In the genomic region with DNA sequence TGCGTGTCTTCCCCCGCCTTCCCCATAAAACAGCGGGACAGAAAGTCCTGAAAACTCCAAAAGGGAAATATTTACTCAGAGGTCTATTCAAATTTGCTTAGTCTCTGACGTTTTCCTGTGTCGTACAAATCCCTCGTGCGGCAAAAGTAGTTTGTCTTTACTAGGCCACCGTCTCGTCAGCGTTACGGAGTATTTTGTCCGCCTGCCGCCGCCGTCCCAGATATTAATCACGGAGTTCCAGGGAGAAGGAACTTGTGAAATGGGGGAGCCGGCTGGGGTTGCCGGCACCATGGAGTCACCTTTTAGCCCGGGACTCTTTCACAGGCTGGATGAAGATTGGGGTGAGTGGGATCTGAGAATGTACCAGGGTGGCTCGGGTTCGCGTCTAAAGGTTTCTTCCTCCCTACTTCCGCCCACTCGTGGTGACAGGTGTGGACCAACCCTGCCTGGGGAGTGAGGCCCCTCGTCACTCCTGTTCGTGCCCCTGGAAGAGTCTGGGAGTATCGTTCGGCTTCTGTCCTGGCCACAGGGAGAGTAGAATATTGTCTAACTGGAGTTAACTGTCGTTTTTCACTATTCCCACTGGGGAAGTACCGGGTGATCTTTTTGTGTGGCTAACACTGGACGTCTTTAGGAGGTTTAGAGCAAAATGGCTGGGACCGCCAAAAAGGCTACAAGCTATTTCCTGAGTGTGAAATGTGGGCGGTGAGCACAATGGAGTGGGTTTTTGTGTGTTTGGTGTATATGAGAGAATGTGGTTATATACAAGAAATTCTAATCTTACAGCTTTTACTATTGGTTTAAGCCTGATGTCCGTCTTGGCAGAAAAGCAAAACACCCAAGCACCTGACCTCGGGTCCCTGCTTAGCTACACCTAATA, we compare ENCODE assay signal across 8 cellular contexts. TPM values are rescaled to one million over a fixed set of nuclear protein-coding genes. Genes with fewer than 3 reads are reported as not detected.
A peak's percentile ranks its signal among the peaks of the same experiment; 100 is the strongest.
DNase-seq lines count a peak whose midpoint lies in the region; ATAC-seq and TF ChIP-seq lines count a peak whose summit lies in the region.

TSS of gene ATF6 (plus strand) at position 219 of the 880 bp plus-strand sequence. CDS start at position 260, 41 bp downstream.

- 0% methylated on average over 35 of the region's 35 CpGs for WGBS in lung, 2 donors

- peak within 1 kb of the TSS; percentile 76 to 90 for H3K27ac ChIP-seq in lung (ENCODE audit: low read depth in 1 of 2, low read length in 1 of 2)

- no peaks in the 10 kb centered on the region for H3K36me3 ChIP-seq in lung (ENCODE audit: control insufficient read depth in 2 of 2, insufficient read depth in 2 of 2, low read length in 2 of 2)

- peaks cover 2 to 15% of the 10 kb centered on the region in 2 donors for H3K4me1 ChIP-seq in lung (ENCODE audit: control insufficient read depth in 2 of 2, insufficient read depth in 2 of 2, low read length in 2 of 2)

- H3K9me3 Mint-ChIP-seq in activated CD8-positive, alpha-beta T cell treated with anti-CD3 and anti-CD28 coated beads for 36 hours = no peaks in the 10 kb centered on the region

- POLR2A ChIA-PET in activated CD8-positive, alpha-beta T cell treated with anti-CD3 and anti-CD28 coated beads for 36 hours (lab: Charles Lee) = interaction anchor here (1.0 to 1.2 kb wide), 4 partner anchors 10 to 40 kb away, joined by 3 to 6 read pairs (median 4); partner anchors contain the start of gene DUSP12

- ATAC-seq in GM19372 (IDR thresholded peaks at IDR 0.05; ENCODE audit: low read depth, unreplicated experiment) (peak; percentile 66), lung (ENCODE audit: insufficient read depth, low FRiP score) (peak; percentile 89)
- peak; percentile 80 for ATAC-seq in activated CD8-positive, alpha-beta T cell treated with anti-CD3 and anti-CD28 coated beads for 36 hours

- intact Hi-C loops in activated CD8-positive, alpha-beta T cell treated with anti-CD3 and anti-CD28 coated beads for 36 hours (cut with micrococcal nuclease) = no loop called here

- H3K27ac Mint-ChIP-seq in activated CD8-positive, alpha-beta T cell treated with anti-CD3 and anti-CD28 coated beads for 36 hours = peak within 1 kb of the TSS; percentile 98

- peak within 1 kb of the TSS; percentile 85 for H3K4me3 ChIP-seq in lung

- peaks cover 44% of the 10 kb centered on the region for H3K4me1 Mint-ChIP-seq in activated CD8-positive, alpha-beta T cell treated with anti-CD3 and anti-CD28 coated beads for 36 hours (ENCODE audit: low read depth)

- DNase-seq in C1 segment of cervical spinal cord (lab: John Stamatoyannopoulos, UW) (peak; percentile 31 to 91 (median 82)), HK-2 (ENCODE audit: unreplicated experiment) (peak; percentile 82), NCI-H82 treated with DMSO at 0.1 percent for 48 hours (lab: John Stamatoyannopoulos, UW; ENCODE audit: unreplicated experiment) (peak; percentile 87), lung (ENCODE audit: low spot score) (peak; percentile 91)
- peak; percentile 88 for DNase-seq in activated CD8-positive, alpha-beta T cell treated with anti-CD3 and anti-CD28 coated beads for 36 hours
- peak; percentile 68 for DNase-seq in effector CD4-positive, alpha-beta T cell
- DNase-seq in stimulated activated CD4-positive, alpha-beta T cell treated with anti-CD3 and anti-CD28 coated beads, TNF-alpha, amount 100 ng/mL, for 24 hours (ENCODE audit: low read depth in 3 of 3) = peak; percentile 59 to 76 (median 70)

- H3K9me3 ChIP-seq in lung (ENCODE audit: control insufficient read depth in 2 of 2, insufficient read depth in 1 of 2, low read length in 1 of 2) = no peaks in the 10 kb centered on the region

- no peak for TF ChIP-seq CTCF in activated CD8-positive, alpha-beta T cell treated with anti-CD3 and anti-CD28 coated beads for 36 hours (IDR thresholded peaks at IDR 0.05)
- no peak for TF ChIP-seq CTCF in lung (IDR thresholded peaks at IDR 0.05; ENCODE audit: control extremely low read depth, extremely low read depth)

- no peaks in the 10 kb centered on the region for H3K27me3 ChIP-seq in lung (ENCODE audit: control insufficient read depth, insufficient read depth)

- H3K27me3 Mint-ChIP-seq in activated CD8-positive, alpha-beta T cell treated with anti-CD3 and anti-CD28 coated beads for 36 hours = no peaks in the 10 kb centered on the region

- CTCF ChIA-PET in activated CD8-positive, alpha-beta T cell treated with anti-CD3 and anti-CD28 coated beads for 36 hours (lab: Charles Lee) = interaction anchor here (0.7 to 1.7 kb wide), 5 partner anchors 8 to 271 kb away, joined by 3 to 10 read pairs (median 4); partner anchors contain the start of gene DUSP12

- H3K4me3 Mint-ChIP-seq in activated CD8-positive, alpha-beta T cell treated with anti-CD3 and anti-CD28 coated beads for 36 hours = peak within 1 kb of the TSS; percentile 97

- H3K36me3 Mint-ChIP-seq in activated CD8-positive, alpha-beta T cell treated with anti-CD3 and anti-CD28 coated beads for 36 hours (ENCODE audit: low read depth) = peaks cover 7% of the 10 kb centered on the region

RNA-seq across cellular contexts. Expression of gene ATF6, which starts in this region (rescaled TPM):
- 10 to 100 TPM; 16.9 to 17.3 TPM for total RNA-seq in activated CD8-positive, alpha-beta T cell treated with anti-CD3 and anti-CD28 coated beads for 36 hours
- total RNA-seq in lung = 10 to 100 TPM; 27.7 to 44.8 TPM
- polyA plus RNA-seq in lung = 10 to 100 TPM in 1 of 2 donors, 1 to 10 TPM in 1; 4.3 to 17.6 TPM

Comparison
In these comparisons a context has a peak if more than half of its experiments do, and no peak if none do; other contexts are left out.
1. Peak in every context shown above with its lines: DNase-seq, ATAC-seq, H3K4me3 ChIP-seq and H3K27ac ChIP-seq.